10 cellular contexts compared by ENCODE assay signal in the genomic region with DNA sequence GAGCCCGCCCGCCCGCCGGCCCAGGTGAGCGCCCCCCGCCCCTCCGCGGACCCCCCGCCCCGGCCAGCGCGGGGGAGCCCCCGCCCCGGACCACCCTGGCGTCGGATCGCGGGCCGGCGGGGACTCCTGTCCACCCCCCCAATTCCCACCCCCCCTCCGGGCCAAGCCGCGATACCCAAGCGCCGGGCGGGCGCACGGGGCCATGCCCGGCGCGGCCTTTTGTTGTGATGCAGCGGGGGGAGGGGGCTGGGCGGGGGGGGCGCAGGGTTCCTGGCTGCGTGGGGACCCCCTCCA. TPM values are rescaled to one million over a fixed set of nuclear protein-coding genes. Genes with fewer than 3 reads are reported as not detected.
A peak's percentile ranks its signal among the peaks of the same experiment; 100 is the strongest.
DNase-seq lines count a peak whose midpoint lies in the region; ATAC-seq, FAIRE-seq and TF ChIP-seq lines count a peak whose summit lies in the region.
"Had no signal": no experiment of that assay in that cellular context is flagged by ENCODE, and none has a peak within 500 bp of the region (broad histone marks: within the 10 kb centered on the region; RNA-seq: fewer than 3 reads in every experiment).

No MANE protein-coding gene starts in this region.

- peaks cover 0 to 6% of the 10 kb centered on the region in 2 donors for H3K9me3 Mint-ChIP-seq in stimulated activated naive CD8-positive, alpha-beta T cell treated with anti-CD3 and anti-CD28 coated beads, Interleukin-15, amount 100 ng/mL, for 72 hours
- no peaks in the 10 kb centered on the region for H3K9me3 Mint-ChIP-seq in MCF 10A (ENCODE audit: unreplicated experiment)
- H3K9me3 Mint-ChIP-seq: activated CD4-positive, alpha-beta memory T cell treated with anti-CD3 and anti-CD28 coated beads, Interleukin-2, amount 10 ng/mL, durations not matched to agents 7 days and 5 days had no signal

- no peak overlapping the region for H3K4me3 Mint-ChIP-seq in stimulated activated naive CD8-positive, alpha-beta T cell treated with anti-CD3 and anti-CD28 coated beads, Interleukin-15, amount 100 ng/mL, for 72 hours
- H3K4me3 Mint-ChIP-seq in MCF 10A (ENCODE audit: unreplicated experiment), result peak overlapping the region; percentile 75

- H3K27me3 ChIP-seq in mononuclear cell (ENCODE audit: insufficient read depth, low read length), result no peaks in the 10 kb centered on the region

- peak; percentile 35 for ATAC-seq in stimulated activated naive CD8-positive, alpha-beta T cell treated with anti-CD3 and anti-CD28 coated beads, Interleukin-15, amount 100 ng/mL, for 72 hours
- no peak for ATAC-seq in stimulated activated naive CD8-positive, alpha-beta T cell treated with anti-CD3 and anti-CD28 coated beads, Interleukin-15, Interleukin-2, amounts not matched to agents 100 U/mL and 50 U/mL, for 24 hours
- ATAC-seq in GM18505 (IDR thresholded peaks at IDR 0.05; ENCODE audit: unreplicated experiment), result no peak

- POLR2A ChIA-PET in MCF 10A (lab: Yijun Ruan, JAX), result interaction anchor here (1.3 to 5.2 kb wide), 7 partner anchors 10 to 181 kb away, joined by 4 to 30 read pairs (median 13); a partner anchor contains a TSS

- no peak for TF ChIP-seq POLR2A in GM18505 (IDR thresholded peaks at IDR 0.05; ENCODE audit: borderline replicate concordance, extremely low read depth, insufficient read depth, insufficient read length)

- H3K4me3 ChIP-seq in mononuclear cell (ENCODE audit: low read length), result peak overlapping the region; percentile 36

- DNase-seq in stimulated activated naive CD8-positive, alpha-beta T cell treated with anti-CD3 and anti-CD28 coated beads, Interleukin-15, amount 100 ng/mL, for 72 hours, result no peak
- DNase-seq in stimulated activated naive CD8-positive, alpha-beta T cell treated with anti-CD3 and anti-CD28 coated beads, Interleukin-15, Interleukin-2, amounts not matched to agents 100 U/mL and 50 U/mL, for 24 hours, result no peak
- DNase-seq in MCF 10A (ENCODE audit: unreplicated experiment) (no peak), NCI-H1105 treated with DMSO at 0.1 percent for 48 hours (lab: John Stamatoyannopoulos, UW) (no peak), GM19239 (ENCODE audit: insufficient read length, low spot score) (no peak), Kasumi-1 (lab: John Stamatoyannopoulos, UW) (no peak)

- no TSS peak for BruUV-seq in MCF 10A (replicated peaks; lab: Mats Ljungman, UMichigan)

- CTCF ChIA-PET in MCF 10A (lab: Yijun Ruan, JAX), result interaction anchor here (1.0 to 2.0 kb wide), 2 partner anchors 74 to 179 kb away, joined by 3 to 5 read pairs; no protein-coding TSS in a partner anchor

- peaks cover 26% of the 10 kb centered on the region for H3K4me1 Mint-ChIP-seq in stimulated activated naive CD8-positive, alpha-beta T cell treated with anti-CD3 and anti-CD28 coated beads, Interleukin-15, amount 100 ng/mL, for 72 hours
- H3K4me1 Mint-ChIP-seq in MCF 10A (ENCODE audit: insufficient read depth, unreplicated experiment), result peaks cover 25% of the 10 kb centered on the region

- intact Hi-C loops in MCF 10A (cut with micrococcal nuclease), result loop anchor here (2.0 kb wide), 1 partner anchor 51 kb away; no protein-coding TSS in a partner anchor

- H3K4me1 ChIP-seq in mononuclear cell (ENCODE audit: insufficient read depth, low read length), result peaks cover 32% of the 10 kb centered on the region

- H3K36me3 Mint-ChIP-seq in MCF 10A (ENCODE audit: insufficient read depth, unreplicated experiment), result peaks cover 5% of the 10 kb centered on the region

- no peak overlapping the region for H3K27ac Mint-ChIP-seq in stimulated activated naive CD8-positive, alpha-beta T cell treated with anti-CD3 and anti-CD28 coated beads, Interleukin-15, amount 100 ng/mL, for 72 hours
- peak overlapping the region; percentile 54 for H3K27ac Mint-ChIP-seq in MCF 10A (ENCODE audit: low read depth, unreplicated experiment)
- H3K27ac Mint-ChIP-seq: activated CD4-positive, alpha-beta memory T cell treated with anti-CD3 and anti-CD28 coated beads, Interleukin-2, amount 10 ng/mL, durations not matched to agents 7 days and 5 days had no signal

- FAIRE-seq in GM19239 (lab: Jason Lieb, UNC), result no peak
- FAIRE-seq: kidney had no signal

- no peaks in the 10 kb centered on the region for H3K9me3 ChIP-seq in mononuclear cell (ENCODE audit: low read depth, low read length)

- no peak for TF ChIP-seq CTCF in MCF 10A (IDR thresholded peaks at IDR 0.05; ENCODE audit: unreplicated experiment)

- H3K27me3 Mint-ChIP-seq in stimulated activated naive CD8-positive, alpha-beta T cell treated with anti-CD3 and anti-CD28 coated beads, Interleukin-15, amount 100 ng/mL, for 72 hours, result no peaks in the 10 kb centered on the region
- no peaks in the 10 kb centered on the region for H3K27me3 Mint-ChIP-seq in MCF 10A (ENCODE audit: insufficient read depth, unreplicated experiment)
- H3K27me3 Mint-ChIP-seq: activated CD4-positive, alpha-beta memory T cell treated with anti-CD3 and anti-CD28 coated beads, Interleukin-2, amount 10 ng/mL, durations not matched to agents 7 days and 5 days had no signal

RNA-seq across cellular contexts. Expression of a gene that starts 0.2 kb away (rescaled TPM):
- total RNA-seq in MCF 10A (2022) (28.1 and 29.5 TPM in 2 replicates), mononuclear cell (24.1 TPM)

RNA-seq across cellular contexts. Expression of a gene that starts 56.7 kb away (rescaled TPM):
- total RNA-seq in MCF 10A (2022), result 46.0 and 56.5 TPM in 2 replicates
- 4.3 TPM for total RNA-seq in mononuclear cell
